In the genomic region with DNA sequence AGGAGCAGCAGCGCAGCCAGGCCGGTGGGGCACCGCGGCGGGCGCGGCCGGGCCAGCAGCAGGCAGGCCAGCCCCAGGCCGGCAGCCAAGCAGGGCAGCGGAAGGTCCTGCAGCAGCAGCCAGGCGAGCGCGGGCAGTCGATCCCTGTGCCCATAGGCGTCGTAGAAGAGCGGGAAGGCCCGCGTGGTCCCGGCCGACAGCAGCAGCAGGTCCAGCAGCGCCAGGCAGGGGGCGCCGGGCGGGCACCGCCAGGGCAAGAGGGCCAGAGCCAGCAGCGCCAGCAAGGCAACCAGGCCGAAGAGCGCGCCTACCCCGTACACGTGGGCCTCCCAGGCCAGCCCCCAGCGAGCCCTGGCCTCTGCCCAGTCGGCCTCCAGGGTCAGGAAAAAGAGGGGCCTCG, we compare ENCODE assay signal across 8 cellular contexts. TPM values are rescaled to one million over a fixed set of nuclear protein-coding genes. Genes with fewer than 3 reads are reported as not detected.
DNase-seq lines count a peak whose midpoint lies in the region; ATAC-seq and TF ChIP-seq lines count a peak whose summit lies in the region.

No MANE protein-coding gene starts in this region.

- TF ChIP-seq POLR2A in uterus (IDR thresholded peaks at IDR 0.05) = no peak

- peak in 5 of 10 experiments; percentile 9 to 38 (median 15) for DNase-seq in CD4-positive, alpha-beta T cell
- peak; percentile 72 for DNase-seq in NCI-H69 (lab: John Stamatoyannopoulos, UW)
- peak; percentile 70 for DNase-seq in epidermal melanocyte (ENCODE audit: insufficient read length, low spot score)
- DNase-seq in mucosa of descending colon = peak in 2 of 3 donors; percentile 27 to 55
- peak in 1 of 2 donors; percentile 33 for DNase-seq in uterus
- DNase-seq in mesenteric fat pad (ENCODE audit: low spot score) = no peak
- no peak for DNase-seq in DMS114 treated with DMSO at 0.1 percent for 48 hours (lab: John Stamatoyannopoulos, UW; ENCODE audit: unreplicated experiment)
- no peak for DNase-seq in OCI-M2 (lab: John Stamatoyannopoulos, UW; ENCODE audit: unreplicated experiment)

- peaks cover 29% of the 10 kb centered on the region for H3K27me3 ChIP-seq in CD4-positive, alpha-beta T cell (ENCODE audit: control insufficient read depth, insufficient read depth, low read length)
- peaks cover 3 to 8% of the 10 kb centered on the region in 2 donors for H3K27me3 ChIP-seq in uterus

- CTCF ChIA-PET in CD4-positive, alpha-beta T cell (lab: Charles Lee) = no interaction called here

- H3K9me3 ChIP-seq in CD4-positive, alpha-beta T cell (ENCODE audit: control insufficient read depth, low read length) = no peaks in the 10 kb centered on the region
- H3K9me3 ChIP-seq in mucosa of descending colon (no peaks in the 10 kb centered on the region), uterus (no peaks in the 10 kb centered on the region)

- H3K27me3 Mint-ChIP-seq in CD4-positive, alpha-beta T cell = peaks cover 44% of the 10 kb centered on the region

- peaks cover 6% of the 10 kb centered on the region for H3K4me1 Mint-ChIP-seq in CD4-positive, alpha-beta T cell (ENCODE audit: low read depth)

- peak; percentile 45 for ATAC-seq in CD4-positive, alpha-beta T cell (ENCODE audit: poor library complexity)
- peak; percentile 56 for ATAC-seq in mucosa of descending colon

- peak; percentile 24 for TF ChIP-seq CTCF in CD4-positive, alpha-beta T cell (IDR thresholded peaks at IDR 0.05)
- TF ChIP-seq CTCF in mucosa of descending colon (IDR thresholded peaks at IDR 0.05) (no peak), uterus (IDR thresholded peaks at IDR 0.05) (peak in 3 of 4 experiments; percentile 45 to 49 (median 48))

- intact Hi-C loops in CD4-positive, alpha-beta T cell (cut with DNase I, micrococcal nuclease) = loop anchor here in 1 of 2 experiments (5.0 kb wide), 1 partner anchor 695 kb away; no protein-coding TSS in a partner anchor
- intact Hi-C loops in mucosa of descending colon (cut with DNase I, micrococcal nuclease) (loop anchor here in 1 of 2 donors (5.0 kb wide), 1 partner anchor 35 kb away; no protein-coding TSS in a partner anchor), uterus (cut with DNase I; ENCODE audit: low total_unique reads) (no loop called here)

- no peaks in the 10 kb centered on the region for H3K9me3 Mint-ChIP-seq in CD4-positive, alpha-beta T cell

- H3K36me3 Mint-ChIP-seq in CD4-positive, alpha-beta T cell (ENCODE audit: low read depth) = no peaks in the 10 kb centered on the region

- no peak overlapping the region for H3K27ac ChIP-seq in CD4-positive, alpha-beta T cell (ENCODE audit: low read depth, low read length)
- no peak overlapping the region for H3K27ac ChIP-seq in uterus

- no peak overlapping the region for H3K27ac Mint-ChIP-seq in CD4-positive, alpha-beta T cell

- H3K4me1 ChIP-seq in mucosa of descending colon (ENCODE audit: low read depth) (peaks cover 10% of the 10 kb centered on the region), uterus (peaks cover 0 to 7% of the 10 kb centered on the region in 2 donors)

- H3K4me3 ChIP-seq in mucosa of descending colon (no peak overlapping the region), uterus (no peak overlapping the region)

- no peak overlapping the region for H3K4me3 Mint-ChIP-seq in CD4-positive, alpha-beta T cell

- POLR2A ChIA-PET in CD4-positive, alpha-beta T cell (lab: Charles Lee) = interaction anchor here (0.7 to 0.9 kb wide), 2 partner anchors 10 to 36 kb away, joined by 3 to 4 read pairs; no protein-coding TSS in a partner anchor

- H3K36me3 ChIP-seq in mucosa of descending colon (ENCODE audit: low read depth) (no peaks in the 10 kb centered on the region), uterus (no peaks in the 10 kb centered on the region)

RNA-seq across cellular contexts. Expression of gene RBM28, which starts 8.4 kb away (rescaled TPM):
- total RNA-seq in CD4-positive, alpha-beta T cell = 10 to 100 TPM; 10.1 to 10.5 TPM
- total RNA-seq in mucosa of descending colon = 10 to 100 TPM; 23.6 to 34.3 (median 27.1) TPM
- 100 to 1,000 TPM in 1 of 4 donors, 10 to 100 TPM in 3; 14.4 to 226 (median 44.0) TPM for total RNA-seq in uterus
- total RNA-seq in mesenteric fat pad = 60.4 TPM

RNA-seq across cellular contexts. Expression of gene PRRT4, which starts 9.4 kb away (rescaled TPM):
- total RNA-seq in CD4-positive, alpha-beta T cell = under 1 TPM; 0.47 to 0.63 TPM
- total RNA-seq in mucosa of descending colon (1 to 10 TPM in 1 of 3 donors, under 1 TPM in 1, not detected in 1; 0.43 to 3.1 TPM), uterus (1 to 10 TPM in 2 of 4 donors, not detected in 2; 1.3 to 1.7 TPM), mesenteric fat pad (17.4 TPM)

RNA-seq across cellular contexts. Expression of gene IMPDH1, which starts 57.6 kb away (rescaled TPM):
- 10 to 100 TPM; 26.5 to 27.0 TPM for total RNA-seq in CD4-positive, alpha-beta T cell
- total RNA-seq in mucosa of descending colon = 10 to 100 TPM; 21.3 to 37.0 (median 35.5) TPM
- total RNA-seq in uterus = 10 to 100 TPM; 11.9 to 53.3 (median 32.8) TPM
- total RNA-seq in mesenteric fat pad = 146 TPM

Comparison
In these comparisons a context has a peak if more than half of its experiments do, and no peak if none do; other contexts are left out.
1. DNase-seq: peak in NCI-H69 (single experiment), epidermal melanocyte (single experiment) and mucosa of descending colon (2 of 3); none in mesenteric fat pad (single experiment), DMS114 treated with DMSO at 0.1 percent for 48 hours (single experiment) and OCI-M2 (single experiment).